Comparison of ENCODE assay signal across 22 cellular contexts in genomic region chr2:189037518-189037917, GRCh38.
DNase-seq lines count a peak whose midpoint lies in the region; ATAC-seq, FAIRE-seq and TF ChIP-seq lines count a peak whose summit lies in the region.
"Had no signal": no experiment of that assay in that cellular context is flagged by ENCODE, and none has a peak within 500 bp of the region (broad histone marks: within the 10 kb centered on the region; RNA-seq: fewer than 3 reads in every experiment).

No MANE protein-coding gene starts in this region.

- H3K79me2 ChIP-seq in SK-N-SH (ENCODE audit: insufficient read depth) (no peaks in the 10 kb centered on the region), smooth muscle cell (ENCODE audit: low read depth) (peaks cover 14% of the 10 kb centered on the region)

- H3K27ac ChIP-seq in SK-N-SH (ENCODE audit: low read depth in 2 of 2, low read length in 1 of 2) (peak overlapping the region in 1 of 2 experiments; percentile 53; a peak in 3 of 4 replicates), smooth muscle cell (ENCODE audit: low read depth) (peak overlapping the region; percentile 17)
- H3K27ac ChIP-seq: C4-2B, colonic mucosa, SJSA1, spleen, thyroid gland had no signal

- ATAC-seq in HG03342 (IDR thresholded peaks at IDR 0.05; ENCODE audit: unreplicated experiment), result no peak
- no peak for ATAC-seq in HG03565 (IDR thresholded peaks at IDR 0.05; ENCODE audit: unreplicated experiment)
- ATAC-seq: activated CD8-positive, alpha-beta memory T cell treated with anti-CD3 and anti-CD28 coated beads, Interleukin-2, amount 10 ng/mL, durations not matched to agents 7 days and 5 days; naive thymus-derived CD8-positive, alpha-beta T cell had no signal

- 96% methylated on average over 1 of the region's 1 CpG for WGBS in SK-N-SH (ENCODE audit: low lambda C conversion rate)
- WGBS in smooth muscle cell (ENCODE audit: low lambda C conversion rate), result 90% methylated on average over 1 of the region's 1 CpG

- H3K27me3 ChIP-seq in SK-N-SH (ENCODE audit: insufficient read depth) (no peaks in the 10 kb centered on the region), smooth muscle cell (ENCODE audit: low read depth) (no peaks in the 10 kb centered on the region)
- H3K27me3 ChIP-seq: colonic mucosa, SJSA1, spleen, thyroid gland had no signal

- CTCF ChIA-PET in SK-N-SH (lab: Yijun Ruan, JAX), result no interaction called here

- H3K4me1 ChIP-seq in SK-N-SH (ENCODE audit: control insufficient read depth in 1 of 2, insufficient read depth in 2 of 2, low read depth in 1 of 2, low read length in 1 of 2), result peaks cover 0 to 7% of the 10 kb centered on the region in 2 experiments; a peak in 1 of 4 replicates
- H3K4me1 ChIP-seq in smooth muscle cell (ENCODE audit: low read depth), result no peaks in the 10 kb centered on the region
- H3K4me1 ChIP-seq: colonic mucosa, SJSA1, spleen, thyroid gland had no signal

- TF ChIP-seq CTCF in SK-N-SH (IDR thresholded peaks at IDR 0.05), result no peak
- no peak for TF ChIP-seq CTCF in smooth muscle cell (IDR thresholded peaks at IDR 0.05; ENCODE audit: borderline replicate concordance, insufficient read depth, poor library complexity, severe bottlenecking)

- H3K4me3 ChIP-seq in SK-N-SH (ENCODE audit: low read depth in 2 of 2, low read length in 1 of 2), result no peak overlapping the region
- no peak overlapping the region for H3K4me3 ChIP-seq in smooth muscle cell
- H3K4me3 ChIP-seq: colonic mucosa, SJSA1, spleen, thyroid gland had no signal

- POLR2A ChIA-PET in SK-N-SH (lab: Yijun Ruan, JAX), result no interaction called here

- H3F3A ChIP-seq in SK-N-SH (replicated peaks; ENCODE audit: insufficient read depth) (peaks cover 15% of the 10 kb centered on the region), smooth muscle cell (ENCODE audit: low read depth) (peaks cover 19% of the 10 kb centered on the region)

- DNase-seq in H54 (ENCODE audit: insufficient read length, low spot score) (peak; percentile 3), SK-N-SH (no peak), fibroblast of gingiva (ENCODE audit: low read depth) (peak; percentile 83), smooth muscle cell (lab: John Stamatoyannopoulos, UW; ENCODE audit: unreplicated experiment) (no peak), NCI-H82 (lab: John Stamatoyannopoulos, UW) (no peak), NCI-H345 (lab: John Stamatoyannopoulos, UW) (no peak)
- DNase-seq: activated CD4-positive, alpha-beta T cell treated with anti-CD3 and anti-CD28 coated beads for 1 hour; activated CD8-positive, alpha-beta memory T cell treated with anti-CD3 and anti-CD28 coated beads, Interleukin-2, amount 10 ng/mL, durations not matched to agents 7 days and 5 days; colonic mucosa; head of caudate nucleus; Kasumi-1; naive thymus-derived CD8-positive, alpha-beta T cell; NCI-H1417; spleen; T-helper 9 cell; thyroid gland had no signal

- H4K20me1 ChIP-seq in SK-N-SH (ENCODE audit: insufficient read depth) (no peaks in the 10 kb centered on the region), smooth muscle cell (ENCODE audit: low read depth) (no peaks in the 10 kb centered on the region)

- H3K9ac ChIP-seq in SK-N-SH, result no peak overlapping the region
- H3K9ac ChIP-seq in smooth muscle cell (ENCODE audit: low read depth), result no peak overlapping the region

- 0 out of 4 replicates have a peak, but pooled peaks of 1 of the 2 experiments have one; percentile 17 for TF ChIP-seq EP300 in SK-N-SH (IDR thresholded peaks at IDR 0.05; ENCODE audit: borderline replicate concordance in 1 of 2, low read depth in 1 of 2, low read length in 1 of 2)

- H3K9me3 ChIP-seq in SK-N-SH (no peaks in the 10 kb centered on the region), smooth muscle cell (replicated peaks; ENCODE audit: low read depth) (no peaks in the 10 kb centered on the region)
- H3K9me3 ChIP-seq: colonic mucosa, SJSA1, spleen, thyroid gland had no signal

- TF ChIP-seq RAD21 in SK-N-SH (IDR thresholded peaks at IDR 0.05; ENCODE audit: low read length), result no peak

- no peak for TF ChIP-seq POLR2A in H54 (IDR thresholded peaks at IDR 0.05; ENCODE audit: low read depth, low read length)

- FAIRE-seq in H54 (lab: Jason Lieb, UNC), result no peak
- FAIRE-seq: H1, islet of Langerhans had no signal

- H2AFZ ChIP-seq in SK-N-SH (ENCODE audit: low read depth) (no peak overlapping the region), smooth muscle cell (ENCODE audit: low read depth) (no peak overlapping the region)

- H3K36me3 ChIP-seq in SK-N-SH (replicated peaks in 1 of 2; ENCODE audit: control insufficient read depth in 1 of 2, insufficient read depth in 2 of 2, low read length in 1 of 2) (peaks cover 19 to 28% of the 10 kb centered on the region in 2 experiments), smooth muscle cell (ENCODE audit: low read depth) (peaks cover 72% of the 10 kb centered on the region)
- H3K36me3 ChIP-seq: colonic mucosa, thyroid gland had no signal

- H3K4me2 ChIP-seq in SK-N-SH (no peak overlapping the region), smooth muscle cell (no peak overlapping the region)

- no peaks in the 10 kb centered on the region for H3K9me2 ChIP-seq in SK-N-SH

TF ChIP-seq in SK-N-SH, 30 proteins besides CTCF, POLR2A, EP300 and RAD21:
- TF ChIP-seq TCF12 (IDR thresholded peaks at IDR 0.05) (peak; percentile 62), NFIC (IDR thresholded peaks at IDR 0.05; ENCODE audit: borderline replicate concordance) (peak; percentile 29; the same call in 1 of the 2 replicates), GATA2 (CRISPR knock-in tag; IDR thresholded peaks at IDR 0.05) (no peak), JUND (IDR thresholded peaks at IDR 0.05) (peak; percentile 55), FOSL2 (IDR thresholded peaks at IDR 0.05; ENCODE audit: borderline replicate concordance, low read depth) (peak; percentile 25; the same call in 1 of the 2 replicates), TEAD4 (IDR thresholded peaks at IDR 0.05; ENCODE audit: borderline replicate concordance, insufficient read depth) (peak; percentile 29; the same call in 1 of the 2 replicates)

Comparison
In these comparisons a context has a peak if more than half of its experiments do, and no peak if none do; other contexts are left out.
1. DNase-seq: peak in H54 (single experiment) and fibroblast of gingiva (single experiment); none in SK-N-SH (single experiment), smooth muscle cell (single experiment), NCI-H82 (single experiment) and NCI-H345 (single experiment).